Comparison of ENCODE assay signal across 1 cellular context in the genomic region with DNA sequence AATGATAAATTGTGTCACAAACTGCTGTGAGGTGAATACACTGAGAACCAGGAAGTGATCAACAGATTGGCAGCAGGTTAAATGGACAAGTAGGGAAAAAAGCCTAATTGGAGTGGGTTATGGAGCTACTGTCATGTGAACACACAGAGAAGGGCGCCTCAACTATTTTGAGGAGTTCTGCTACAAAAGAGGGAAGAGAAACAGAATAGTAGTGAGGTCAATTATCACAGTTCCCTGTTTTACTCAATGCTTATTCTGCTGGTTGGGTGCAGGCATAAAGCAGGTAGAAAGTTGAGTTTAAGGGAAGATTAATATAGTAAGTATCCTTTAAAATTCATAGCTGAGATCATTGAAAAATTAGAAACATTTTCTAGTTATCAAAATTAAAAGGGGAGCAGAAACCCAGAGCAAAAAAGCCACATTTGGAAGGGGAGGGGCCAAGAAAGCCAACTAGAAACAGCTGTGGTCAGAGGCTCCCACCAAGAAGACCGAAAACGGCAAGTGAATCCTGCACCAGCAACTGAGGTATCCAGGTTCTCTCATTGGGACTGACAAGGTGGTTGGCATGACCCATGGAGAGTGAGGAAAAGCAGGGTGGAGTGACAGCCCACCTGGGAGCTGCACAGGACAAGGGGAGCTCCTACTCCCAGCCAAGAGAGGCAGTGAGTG.
TF ChIP-seq lines count a peak whose summit lies in the region.

No MANE protein-coding gene starts in this region.

TF ChIP-seq in H1, 55 proteins besides CTCF, POLR2A, EP300 and RAD21 (continued from another document):
- TF ChIP-seq, protein P1, sequence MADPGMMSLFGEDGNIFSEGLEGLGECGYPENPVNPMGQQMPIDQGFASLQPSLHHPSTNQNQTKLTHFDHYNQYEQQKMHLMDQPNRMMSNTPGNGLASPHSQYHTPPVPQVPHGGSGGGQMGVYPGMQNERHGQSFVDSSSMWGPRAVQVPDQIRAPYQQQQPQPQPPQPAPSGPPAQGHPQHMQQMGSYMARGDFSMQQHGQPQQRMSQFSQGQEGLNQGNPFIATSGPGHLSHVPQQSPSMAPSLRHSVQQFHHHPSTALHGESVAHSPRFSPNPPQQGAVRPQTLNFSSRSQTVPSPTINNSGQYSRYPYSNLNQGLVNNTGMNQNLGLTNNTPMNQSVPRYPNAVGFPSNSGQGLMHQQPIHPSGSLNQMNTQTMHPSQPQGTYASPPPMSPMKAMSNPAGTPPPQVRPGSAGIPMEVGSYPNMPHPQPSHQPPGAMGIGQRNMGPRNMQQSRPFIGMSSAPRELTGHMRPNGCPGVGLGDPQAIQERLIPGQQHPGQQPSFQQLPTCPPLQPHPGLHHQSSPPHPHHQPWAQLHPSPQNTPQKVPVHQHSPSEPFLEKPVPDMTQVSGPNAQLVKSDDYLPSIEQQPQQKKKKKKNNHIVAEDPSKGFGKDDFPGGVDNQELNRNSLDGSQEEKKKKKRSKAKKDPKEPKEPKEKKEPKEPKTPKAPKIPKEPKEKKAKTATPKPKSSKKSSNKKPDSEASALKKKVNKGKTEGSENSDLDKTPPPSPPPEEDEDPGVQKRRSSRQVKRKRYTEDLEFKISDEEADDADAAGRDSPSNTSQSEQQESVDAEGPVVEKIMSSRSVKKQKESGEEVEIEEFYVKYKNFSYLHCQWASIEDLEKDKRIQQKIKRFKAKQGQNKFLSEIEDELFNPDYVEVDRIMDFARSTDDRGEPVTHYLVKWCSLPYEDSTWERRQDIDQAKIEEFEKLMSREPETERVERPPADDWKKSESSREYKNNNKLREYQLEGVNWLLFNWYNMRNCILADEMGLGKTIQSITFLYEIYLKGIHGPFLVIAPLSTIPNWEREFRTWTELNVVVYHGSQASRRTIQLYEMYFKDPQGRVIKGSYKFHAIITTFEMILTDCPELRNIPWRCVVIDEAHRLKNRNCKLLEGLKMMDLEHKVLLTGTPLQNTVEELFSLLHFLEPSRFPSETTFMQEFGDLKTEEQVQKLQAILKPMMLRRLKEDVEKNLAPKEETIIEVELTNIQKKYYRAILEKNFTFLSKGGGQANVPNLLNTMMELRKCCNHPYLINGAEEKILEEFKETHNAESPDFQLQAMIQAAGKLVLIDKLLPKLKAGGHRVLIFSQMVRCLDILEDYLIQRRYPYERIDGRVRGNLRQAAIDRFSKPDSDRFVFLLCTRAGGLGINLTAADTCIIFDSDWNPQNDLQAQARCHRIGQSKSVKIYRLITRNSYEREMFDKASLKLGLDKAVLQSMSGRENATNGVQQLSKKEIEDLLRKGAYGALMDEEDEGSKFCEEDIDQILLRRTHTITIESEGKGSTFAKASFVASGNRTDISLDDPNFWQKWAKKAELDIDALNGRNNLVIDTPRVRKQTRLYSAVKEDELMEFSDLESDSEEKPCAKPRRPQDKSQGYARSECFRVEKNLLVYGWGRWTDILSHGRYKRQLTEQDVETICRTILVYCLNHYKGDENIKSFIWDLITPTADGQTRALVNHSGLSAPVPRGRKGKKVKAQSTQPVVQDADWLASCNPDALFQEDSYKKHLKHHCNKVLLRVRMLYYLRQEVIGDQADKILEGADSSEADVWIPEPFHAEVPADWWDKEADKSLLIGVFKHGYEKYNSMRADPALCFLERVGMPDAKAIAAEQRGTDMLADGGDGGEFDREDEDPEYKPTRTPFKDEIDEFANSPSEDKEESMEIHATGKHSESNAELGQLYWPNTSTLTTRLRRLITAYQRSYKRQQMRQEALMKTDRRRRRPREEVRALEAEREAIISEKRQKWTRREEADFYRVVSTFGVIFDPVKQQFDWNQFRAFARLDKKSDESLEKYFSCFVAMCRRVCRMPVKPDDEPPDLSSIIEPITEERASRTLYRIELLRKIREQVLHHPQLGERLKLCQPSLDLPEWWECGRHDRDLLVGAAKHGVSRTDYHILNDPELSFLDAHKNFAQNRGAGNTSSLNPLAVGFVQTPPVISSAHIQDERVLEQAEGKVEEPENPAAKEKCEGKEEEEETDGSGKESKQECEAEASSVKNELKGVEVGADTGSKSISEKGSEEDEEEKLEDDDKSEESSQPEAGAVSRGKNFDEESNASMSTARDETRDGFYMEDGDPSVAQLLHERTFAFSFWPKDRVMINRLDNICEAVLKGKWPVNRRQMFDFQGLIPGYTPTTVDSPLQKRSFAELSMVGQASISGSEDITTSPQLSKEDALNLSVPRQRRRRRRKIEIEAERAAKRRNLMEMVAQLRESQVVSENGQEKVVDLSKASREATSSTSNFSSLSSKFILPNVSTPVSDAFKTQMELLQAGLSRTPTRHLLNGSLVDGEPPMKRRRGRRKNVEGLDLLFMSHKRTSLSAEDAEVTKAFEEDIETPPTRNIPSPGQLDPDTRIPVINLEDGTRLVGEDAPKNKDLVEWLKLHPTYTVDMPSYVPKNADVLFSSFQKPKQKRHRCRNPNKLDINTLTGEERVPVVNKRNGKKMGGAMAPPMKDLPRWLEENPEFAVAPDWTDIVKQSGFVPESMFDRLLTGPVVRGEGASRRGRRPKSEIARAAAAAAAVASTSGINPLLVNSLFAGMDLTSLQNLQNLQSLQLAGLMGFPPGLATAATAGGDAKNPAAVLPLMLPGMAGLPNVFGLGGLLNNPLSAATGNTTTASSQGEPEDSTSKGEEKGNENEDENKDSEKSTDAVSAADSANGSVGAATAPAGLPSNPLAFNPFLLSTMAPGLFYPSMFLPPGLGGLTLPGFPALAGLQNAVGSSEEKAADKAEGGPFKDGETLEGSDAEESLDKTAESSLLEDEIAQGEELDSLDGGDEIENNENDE (IDR thresholded peaks at IDR 0.05; ENCODE audit: insufficient replicate concordance, low read length): no peak
- TF ChIP-seq, protein P2, sequence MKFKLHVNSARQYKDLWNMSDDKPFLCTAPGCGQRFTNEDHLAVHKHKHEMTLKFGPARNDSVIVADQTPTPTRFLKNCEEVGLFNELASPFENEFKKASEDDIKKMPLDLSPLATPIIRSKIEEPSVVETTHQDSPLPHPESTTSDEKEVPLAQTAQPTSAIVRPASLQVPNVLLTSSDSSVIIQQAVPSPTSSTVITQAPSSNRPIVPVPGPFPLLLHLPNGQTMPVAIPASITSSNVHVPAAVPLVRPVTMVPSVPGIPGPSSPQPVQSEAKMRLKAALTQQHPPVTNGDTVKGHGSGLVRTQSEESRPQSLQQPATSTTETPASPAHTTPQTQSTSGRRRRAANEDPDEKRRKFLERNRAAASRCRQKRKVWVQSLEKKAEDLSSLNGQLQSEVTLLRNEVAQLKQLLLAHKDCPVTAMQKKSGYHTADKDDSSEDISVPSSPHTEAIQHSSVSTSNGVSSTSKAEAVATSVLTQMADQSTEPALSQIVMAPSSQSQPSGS (IDR thresholded peaks at IDR 0.05; ENCODE audit: low read length): no peak
- no peak for TF ChIP-seq SP4 (IDR thresholded peaks at IDR 0.05; ENCODE audit: low read length)
- no peak for TF ChIP-seq GTF2F1 (IDR thresholded peaks at IDR 0.05; ENCODE audit: borderline replicate concordance, low read depth, low read length)
- TF ChIP-seq, protein P3, sequence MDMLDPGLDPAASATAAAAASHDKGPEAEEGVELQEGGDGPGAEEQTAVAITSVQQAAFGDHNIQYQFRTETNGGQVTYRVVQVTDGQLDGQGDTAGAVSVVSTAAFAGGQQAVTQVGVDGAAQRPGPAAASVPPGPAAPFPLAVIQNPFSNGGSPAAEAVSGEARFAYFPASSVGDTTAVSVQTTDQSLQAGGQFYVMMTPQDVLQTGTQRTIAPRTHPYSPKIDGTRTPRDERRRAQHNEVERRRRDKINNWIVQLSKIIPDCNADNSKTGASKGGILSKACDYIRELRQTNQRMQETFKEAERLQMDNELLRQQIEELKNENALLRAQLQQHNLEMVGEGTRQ (IDR thresholded peaks at IDR 0.05; ENCODE audit: low read length): no peak
- no peak for TF ChIP-seq POU5F1 (IDR thresholded peaks at IDR 0.05; ENCODE audit: low read depth, low read length)
- no peak for TF ChIP-seq SRF (IDR thresholded peaks at IDR 0.05; ENCODE audit: low read depth, low read length)
- no peak for TF ChIP-seq RXRA (IDR thresholded peaks at IDR 0.05; ENCODE audit: insufficient read depth, low read depth, low read length)
- no peak for TF ChIP-seq KDM5A (IDR thresholded peaks at IDR 0.05; ENCODE audit: low read length)
- TF ChIP-seq CBX8 (IDR thresholded peaks at IDR 0.05; ENCODE audit: borderline replicate concordance, low read depth, low read length): no peak
- no peak for TF ChIP-seq ZNF274 (IDR thresholded peaks at IDR 0.05; ENCODE audit: borderline replicate concordance, extremely low read depth, low read length)
- no peak for TF ChIP-seq TAF7 (optimal IDR thresholded peaks at IDR 0.05; ENCODE audit: borderline replicate concordance, low read depth, low read length)
TF ChIP-seq in H1: peak in this region for 0.
